Comparison of ENCODE assay signal across 12 cellular contexts in the genomic region with DNA sequence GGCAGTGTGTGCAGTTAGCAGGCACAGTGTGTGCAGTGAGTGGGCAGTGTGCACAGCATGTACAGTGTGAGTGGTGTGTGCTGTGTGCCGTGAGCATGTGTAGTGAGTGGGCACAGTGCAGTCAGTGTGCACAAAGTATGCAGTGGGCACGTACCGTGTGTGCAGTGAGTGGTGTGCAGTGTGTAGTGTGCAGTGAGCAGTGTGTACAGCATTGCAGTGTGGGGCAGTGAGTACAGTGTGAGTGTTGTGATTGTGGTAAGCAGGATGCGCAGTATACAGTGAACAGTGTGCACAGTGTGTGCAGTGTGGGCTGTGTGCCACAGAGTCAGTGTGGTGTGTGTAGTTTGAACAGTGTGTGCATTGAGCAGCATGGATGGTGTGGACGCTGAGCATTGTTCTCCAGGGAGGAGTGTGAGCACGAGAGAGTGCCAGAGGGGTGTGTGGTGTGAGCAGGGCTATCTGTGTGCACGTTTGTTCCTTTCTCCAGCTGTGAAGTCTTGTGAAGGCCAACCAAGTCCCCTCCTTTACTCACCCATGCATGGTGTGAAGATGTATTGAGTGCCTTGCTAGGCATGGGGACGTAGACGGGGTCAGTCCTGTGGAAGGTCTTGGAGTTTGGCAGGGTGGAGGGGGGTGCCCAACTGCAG. TPM values are rescaled to one million over a fixed set of nuclear protein-coding genes. Genes with fewer than 3 reads are reported as not detected.
DNase-seq lines count a peak whose midpoint lies in the region; ATAC-seq, FAIRE-seq and TF ChIP-seq lines count a peak whose summit lies in the region.
"Had no signal": no experiment of that assay in that cellular context is flagged by ENCODE, and none has a peak within 500 bp of the region (broad histone marks: within the 10 kb centered on the region; RNA-seq: fewer than 3 reads in every experiment).

No MANE protein-coding gene starts in this region.

- DNase-seq in activated T-cell treated with anti-CD3 and anti-CD28 coated beads, Interleukin-2, amount 50 U/mL, for 24 hours = no peak
- no peak for DNase-seq in activated T-cell treated with anti-CD3 and anti-CD28 coated beads, Interleukin-2, amount 50 U/mL, for 1 hour
- DNase-seq in astrocyte (ENCODE audit: low read depth) (no peak), lower lobe of right lung (no peak), suprapubic skin (ENCODE audit: low spot score in 2 of 2) (peak in 1 of 2 donors; percentile 39), NCI-H524 treated with DMSO at 0.1 percent for 48 hours (lab: John Stamatoyannopoulos, UW) (no peak)
- DNase-seq in central memory CD4-positive, alpha-beta T cell = no peak
- DNase-seq: activated CD8-positive, alpha-beta memory T cell treated with anti-CD3 and anti-CD28 coated beads, Interleukin-2, amount 10 ng/mL, durations not matched to agents 7 days and 5 days; uterus had no signal

- ATAC-seq in lower lobe of right lung = no peak
- no peak for ATAC-seq in GM18517 (IDR thresholded peaks at IDR 0.05; ENCODE audit: unreplicated experiment)
- ATAC-seq: activated CD8-positive, alpha-beta memory T cell treated with anti-CD3 and anti-CD28 coated beads, Interleukin-2, amount 10 ng/mL, durations not matched to agents 7 days and 5 days had no signal

- no peaks in the 10 kb centered on the region for H4K20me1 ChIP-seq in astrocyte (ENCODE audit: insufficient read depth, low read length)

- H3K27ac Mint-ChIP-seq in activated T-cell treated with anti-CD3 and anti-CD28 coated beads, Interleukin-2, amount 50 U/mL, for 24 hours = no peak overlapping the region
- H3K27ac Mint-ChIP-seq in astrocyte (ENCODE audit: unreplicated experiment) = no peak overlapping the region
- H3K27ac Mint-ChIP-seq: activated CD8-positive, alpha-beta memory T cell treated with anti-CD3 and anti-CD28 coated beads, Interleukin-2, amount 10 ng/mL, durations not matched to agents 7 days and 5 days had no signal

- H3K27me3 ChIP-seq in astrocyte (ENCODE audit: insufficient read depth, low read length) = peaks cover 16% of the 10 kb centered on the region
- H3K27me3 ChIP-seq in lower lobe of right lung (ENCODE audit: low read depth) = peaks cover 13% of the 10 kb centered on the region
- peaks cover 32% of the 10 kb centered on the region for H3K27me3 ChIP-seq in suprapubic skin

- no peaks in the 10 kb centered on the region for H3K36me3 ChIP-seq in astrocyte (ENCODE audit: insufficient read depth, low read length)
- H3K36me3 ChIP-seq in lower lobe of right lung = peaks cover 8% of the 10 kb centered on the region
- peaks cover 6% of the 10 kb centered on the region for H3K36me3 ChIP-seq in suprapubic skin
- H3K36me3 ChIP-seq: BE2C, uterus had no signal

- H3K9me3 ChIP-seq in astrocyte (ENCODE audit: insufficient read depth, low read depth, low read length) (peaks cover 4% of the 10 kb centered on the region), lower lobe of right lung (no peaks in the 10 kb centered on the region), suprapubic skin (no peaks in the 10 kb centered on the region)
- H3K9me3 ChIP-seq: BE2C, uterus had no signal

- peaks cover 44% of the 10 kb centered on the region for H3K27me3 Mint-ChIP-seq in activated T-cell treated with anti-CD3 and anti-CD28 coated beads, Interleukin-2, amount 50 U/mL, for 24 hours
- peaks cover 15% of the 10 kb centered on the region for H3K27me3 Mint-ChIP-seq in astrocyte (ENCODE audit: low read depth, unreplicated experiment)

- FAIRE-seq in astrocyte (lab: Jason Lieb, UNC) = no peak

- TF ChIP-seq CTCF in astrocyte (IDR thresholded peaks at IDR 0.05; ENCODE audit: insufficient read depth, low read depth, low read length) (no peak), lower lobe of right lung (IDR thresholded peaks at IDR 0.05) (no peak), suprapubic skin (IDR thresholded peaks at IDR 0.05) (no peak)

- H3K4me1 ChIP-seq in astrocyte (ENCODE audit: insufficient read depth, low read length) (peaks cover 2% of the 10 kb centered on the region), lower lobe of right lung (peaks cover 15% of the 10 kb centered on the region), suprapubic skin (peaks cover 25% of the 10 kb centered on the region)
- H3K4me1 ChIP-seq: BE2C had no signal

- peak overlapping the region; percentile 33 for H3K4me3 ChIP-seq in astrocyte (ENCODE audit: insufficient read depth, low read depth, low read length)
- peak overlapping the region; percentile 58 for H3K4me3 ChIP-seq in lower lobe of right lung
- H3K4me3 ChIP-seq in suprapubic skin = peak overlapping the region; percentile 56

- H3K36me3 Mint-ChIP-seq in activated T-cell treated with anti-CD3 and anti-CD28 coated beads, Interleukin-2, amount 50 U/mL, for 24 hours (ENCODE audit: low read depth) = no peaks in the 10 kb centered on the region
- H3K36me3 Mint-ChIP-seq in astrocyte (ENCODE audit: low read depth, unreplicated experiment) = peaks cover 5% of the 10 kb centered on the region
- H3K36me3 Mint-ChIP-seq: activated CD8-positive, alpha-beta memory T cell treated with anti-CD3 and anti-CD28 coated beads, Interleukin-2, amount 10 ng/mL, durations not matched to agents 7 days and 5 days had no signal

- H3K4me1 Mint-ChIP-seq in activated T-cell treated with anti-CD3 and anti-CD28 coated beads, Interleukin-2, amount 50 U/mL, for 24 hours (ENCODE audit: low read depth) = peaks cover 13% of the 10 kb centered on the region
- H3K4me1 Mint-ChIP-seq in astrocyte (ENCODE audit: low read depth, unreplicated experiment) = peaks cover 3% of the 10 kb centered on the region

- no peak overlapping the region for H3K9ac ChIP-seq in astrocyte (ENCODE audit: low read length)
- H3K9ac ChIP-seq: KMS-11 had no signal

- peak overlapping the region; percentile 49 for H3K4me3 Mint-ChIP-seq in activated T-cell treated with anti-CD3 and anti-CD28 coated beads, Interleukin-2, amount 50 U/mL, for 24 hours
- H3K4me3 Mint-ChIP-seq in astrocyte (ENCODE audit: unreplicated experiment) = peak overlapping the region; percentile 85
- H3K4me3 Mint-ChIP-seq: activated CD8-positive, alpha-beta memory T cell treated with anti-CD3 and anti-CD28 coated beads, Interleukin-2, amount 10 ng/mL, durations not matched to agents 7 days and 5 days had no signal

- intact Hi-C loops in lower lobe of right lung (cut with DNase I) = no loop called here

- H3K9me3 Mint-ChIP-seq in activated T-cell treated with anti-CD3 and anti-CD28 coated beads, Interleukin-2, amount 50 U/mL, for 24 hours = no peaks in the 10 kb centered on the region
- peaks cover 7% of the 10 kb centered on the region for H3K9me3 Mint-ChIP-seq in astrocyte (ENCODE audit: unreplicated experiment)

- peak overlapping the region; percentile 76 for H3K4me2 ChIP-seq in astrocyte (ENCODE audit: low read length)
- H3K4me2 ChIP-seq: KMS-11 had no signal

- 68% methylated on average over 9 of the region's 9 CpGs for WGBS in suprapubic skin

- no peaks in the 10 kb centered on the region for H3K79me2 ChIP-seq in astrocyte (ENCODE audit: insufficient read depth, low read length)

- H2AFZ ChIP-seq in astrocyte (ENCODE audit: low read depth, low read length) = peak overlapping the region; percentile 71

- TF ChIP-seq POLR2A in suprapubic skin (IDR thresholded peaks at IDR 0.05) = no peak

- H3K27ac ChIP-seq in astrocyte (ENCODE audit: low read depth, low read length) (no peak overlapping the region), lower lobe of right lung (no peak overlapping the region), suprapubic skin (no peak overlapping the region)
- H3K27ac ChIP-seq: KMS-11, uterus had no signal

- TF ChIP-seq EP300 in suprapubic skin (IDR thresholded peaks at IDR 0.05) = no peak

RNA-seq across cellular contexts. Expression of a gene that starts 3.1 kb away (rescaled TPM):
- total RNA-seq in astrocyte (10.1 and 10.6 TPM in 2 replicates), lower lobe of right lung (50.6 TPM), suprapubic skin (10 to 100 TPM in 2 of 4 donors, 1 to 10 TPM in 2; 2.9 to 15.9 (median 9.5) TPM)

RNA-seq across cellular contexts. Expression of a gene that starts 47.7 kb away (rescaled TPM):
- 25.5 and 34.7 TPM in 2 replicates for total RNA-seq in astrocyte
- total RNA-seq in lower lobe of right lung = 53.5 TPM
- total RNA-seq in suprapubic skin = 10 to 100 TPM; 37.0 to 51.3 (median 42.2) TPM
